ENCODE assay signal across 1 cellular context in genomic region chr16:85048921-85049562, GRCh38.
TF ChIP-seq lines count a peak whose summit lies in the region.

No MANE protein-coding gene starts in this region.

TF ChIP-seq in HEK293, 187 proteins besides CTCF, POLR2A, EP300 and RAD21 (continued from another document):
- TF ChIP-seq ZNF561 (tag by site-specific recombination; IDR thresholded peaks at IDR 0.05; ENCODE audit: borderline replicate concordance) = no peak
TF ChIP-seq in HEK293: peak in this region for 1.
